In the genomic region with DNA sequence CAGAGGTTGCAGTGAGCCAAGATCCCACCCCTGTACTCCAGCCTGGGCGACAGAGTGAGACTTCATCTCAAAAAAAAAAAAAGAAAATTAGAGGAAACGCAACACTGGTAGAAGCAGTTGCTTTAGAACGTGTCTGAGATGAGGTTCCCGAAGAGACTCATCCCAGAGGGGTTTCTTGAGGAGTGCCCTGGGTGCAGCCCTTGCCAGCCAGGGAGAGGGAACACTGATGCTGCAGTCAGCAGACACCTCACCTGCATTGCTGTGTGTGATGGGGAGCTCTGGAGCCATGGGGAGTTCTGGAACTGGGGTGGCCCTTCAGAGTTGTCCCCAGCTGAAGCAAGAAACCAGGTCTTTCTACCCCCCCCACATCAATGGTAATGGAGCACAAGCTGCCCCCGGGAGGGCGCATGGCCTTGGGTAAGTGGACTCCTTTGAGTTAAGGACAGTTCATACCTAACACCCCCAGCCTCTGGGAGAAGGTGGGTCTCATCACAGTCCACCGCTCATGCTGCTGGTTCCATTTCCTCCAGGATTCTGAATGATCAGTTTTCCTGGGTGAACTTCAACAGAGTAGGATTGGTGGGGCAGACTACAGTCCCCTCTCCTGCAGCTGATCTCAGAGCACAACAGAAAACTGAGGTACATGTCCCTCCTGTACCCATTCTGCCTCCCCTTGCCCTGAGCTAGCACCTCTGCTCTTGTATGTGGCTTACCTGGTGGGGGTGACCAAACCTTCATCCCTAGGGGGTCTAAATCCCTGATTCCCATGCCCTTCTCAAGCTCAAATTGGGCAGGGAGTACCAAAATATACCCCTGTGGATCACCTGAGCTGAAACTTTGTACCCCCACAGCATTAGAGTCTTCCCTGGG, we compare ENCODE assay signal across 2 cellular contexts.
TF ChIP-seq lines count a peak whose summit lies in the region.

No MANE protein-coding gene starts in this region.

TF ChIP-seq in GM23338, 12 proteins besides CTCF, POLR2A, EP300 and RAD21:
- TF ChIP-seq, protein P1, sequence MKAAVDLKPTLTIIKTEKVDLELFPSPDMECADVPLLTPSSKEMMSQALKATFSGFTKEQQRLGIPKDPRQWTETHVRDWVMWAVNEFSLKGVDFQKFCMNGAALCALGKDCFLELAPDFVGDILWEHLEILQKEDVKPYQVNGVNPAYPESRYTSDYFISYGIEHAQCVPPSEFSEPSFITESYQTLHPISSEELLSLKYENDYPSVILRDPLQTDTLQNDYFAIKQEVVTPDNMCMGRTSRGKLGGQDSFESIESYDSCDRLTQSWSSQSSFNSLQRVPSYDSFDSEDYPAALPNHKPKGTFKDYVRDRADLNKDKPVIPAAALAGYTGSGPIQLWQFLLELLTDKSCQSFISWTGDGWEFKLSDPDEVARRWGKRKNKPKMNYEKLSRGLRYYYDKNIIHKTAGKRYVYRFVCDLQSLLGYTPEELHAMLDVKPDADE (IDR thresholded peaks at IDR 0.05), result 0 out of 2 replicates have a peak, but pooled peaks have one; percentile 14
- TF ChIP-seq POLR2AphosphoS5 (IDR thresholded peaks at IDR 0.05; ENCODE audit: low read depth) (peak; percentile 42), ZNF114 (CRISPR knock-in tag; IDR thresholded peaks at IDR 0.05) (no peak)

TF ChIP-seq in HepG2, 621 proteins besides CTCF, POLR2A, EP300 and RAD21:
- TF ChIP-seq ZNF629 (CRISPR knock-in tag; conservative IDR thresholded peaks at IDR 0.05), result peak; percentile 55
- TF ChIP-seq JUNB (CRISPR knock-in tag; IDR thresholded peaks at IDR 0.05; ENCODE audit: borderline replicate concordance), result no peak
TF ChIP-seq in HepG2: peak in this region for 1.
